10 cellular contexts compared by ENCODE assay signal in genomic region chrX:1526565-1526964, GRCh38. TPM values are rescaled to one million over a fixed set of nuclear protein-coding genes. Genes with fewer than 3 reads are reported as not detected.
"Had no signal": no experiment of that assay in that cellular context is flagged by ENCODE, and none has a peak within 500 bp of the region (broad histone marks: within the 10 kb centered on the region; RNA-seq: fewer than 3 reads in every experiment).

No MANE protein-coding gene starts in this region.

- H3K4me3 Mint-ChIP-seq: H9, HFFc6, IgD-negative memory B cell had no signal

- H3K9ac ChIP-seq: GM23248 had no signal

- H3K27me3 Mint-ChIP-seq: IgD-negative memory B cell had no signal

- H3K4me3 ChIP-seq: GM23248 had no signal

- H3K9me3 Mint-ChIP-seq: H9, IgD-negative memory B cell had no signal

- FAIRE-seq: H54, HepG2 had no signal

- H2AFZ ChIP-seq: GM23248 had no signal

- H3K27ac ChIP-seq: GM23248, HL-60 had no signal

- ATAC-seq: HepG2 had no signal

- H3K27ac Mint-ChIP-seq: H9, HFFc6, IgD-negative memory B cell had no signal

- DNase-seq: GM23248, GOT3, H9, HCEC 1CT, HFFc6, KG1 had no signal

RNA-seq across cellular contexts. Expression of gene P2RY8, which starts 10.4 kb away (rescaled TPM):
- total RNA-seq: GM23248, H9, HFFc6 had no signal
- polyA plus RNA-seq: GM23248 had no signal
